17 cellular contexts compared by ENCODE assay signal in the genomic region with DNA sequence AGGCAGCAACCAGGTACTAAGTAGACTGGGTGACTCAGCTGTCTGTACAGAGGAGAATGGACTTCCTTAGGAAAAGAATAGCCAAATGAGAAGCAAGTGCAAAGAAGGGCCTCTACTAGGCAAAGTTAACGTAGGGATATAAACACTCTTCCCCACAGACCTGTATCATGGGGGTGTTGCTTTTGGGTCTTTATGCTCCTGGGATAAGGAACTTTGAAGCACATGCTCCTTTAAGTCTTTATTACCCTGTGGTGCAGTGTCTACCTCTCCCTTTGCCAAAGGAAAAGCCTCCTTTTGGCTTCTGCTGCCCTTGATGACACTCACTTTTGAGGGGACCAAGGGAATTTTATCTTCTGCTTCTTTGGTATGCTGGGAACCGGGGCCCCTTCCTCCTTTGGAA. TPM values are rescaled to one million over a fixed set of nuclear protein-coding genes. Genes with fewer than 3 reads are reported as not detected.
DNase-seq lines count a peak whose midpoint lies in the region; ATAC-seq and TF ChIP-seq lines count a peak whose summit lies in the region.
"Had no signal": no experiment of that assay in that cellular context is flagged by ENCODE, and none has a peak within 500 bp of the region (broad histone marks: within the 10 kb centered on the region; RNA-seq: fewer than 3 reads in every experiment).

No MANE protein-coding gene starts in this region.

- intact Hi-C loops in right cardiac atrium (cut with DNase I), result loop anchor here (5.0 to 10.0 kb wide), 4 partner anchors 40 to 63 kb away; a partner anchor contains a TSS
- intact Hi-C loops in heart left ventricle (cut with DNase I), result loop anchor here in 6 of 10 donors (5.0 to 10.0 kb wide), 4 partner anchors 40 to 147 kb away; a partner anchor contains a TSS

- no peak for TF ChIP-seq CTCF in cardiac muscle cell (IDR thresholded peaks at IDR 0.05; ENCODE audit: low read depth, low read length)
- no peak for TF ChIP-seq CTCF in VCaP (conservative IDR thresholded peaks at IDR 0.05)
- no peak for TF ChIP-seq CTCF in heart left ventricle (IDR thresholded peaks at IDR 0.05)

- H3K36me3 ChIP-seq in cardiac muscle cell, result peaks cover 11% of the 10 kb centered on the region
- peaks cover 30 to 42% of the 10 kb centered on the region in 2 experiments for H3K36me3 ChIP-seq in mesenchymal stem cell (ENCODE audit: control insufficient read depth in 1 of 2, insufficient read depth in 2 of 2, low read depth in 1 of 2, low read length in 2 of 2)
- peaks cover 0 to 49% (median 33%) of the 10 kb centered on the region in 9 donors for H3K36me3 ChIP-seq in heart left ventricle

- no peak overlapping the region for H3K9ac ChIP-seq in mesenchymal stem cell (ENCODE audit: low read length)

- H2BK120ac ChIP-seq in mesenchymal stem cell (ENCODE audit: low read depth, low read length), result no peak overlapping the region

- ATAC-seq in right cardiac atrium (no peak), GM21528 (IDR thresholded peaks at IDR 0.05; ENCODE audit: low FRiP score, unreplicated experiment) (no peak), heart left ventricle (no peak)
- ATAC-seq: activated CD8-positive, alpha-beta memory T cell treated with anti-CD3 and anti-CD28 coated beads, Interleukin-2, amount 10 ng/mL, durations not matched to agents 7 days and 5 days had no signal

- H2AK5ac ChIP-seq in mesenchymal stem cell (ENCODE audit: low read length, severe bottlenecking), result no peak overlapping the region

- H3K14ac ChIP-seq in mesenchymal stem cell (ENCODE audit: low read length in 2 of 2), result no peak overlapping the region

- H3K4me2 ChIP-seq in mesenchymal stem cell (ENCODE audit: low read length, poor library complexity, severe bottlenecking), result no peak overlapping the region

- H3K18ac ChIP-seq in mesenchymal stem cell (ENCODE audit: low read depth in 1 of 2, low read length in 2 of 2), result no peak overlapping the region

- no peak for TF ChIP-seq POLR2A in heart left ventricle (IDR thresholded peaks at IDR 0.05)

- H3K27ac ChIP-seq in cardiac muscle cell (peak overlapping the region; percentile 15), right cardiac atrium (ENCODE audit: low read length) (no peak overlapping the region), VCaP (0 out of 2 replicates have a peak overlapping the region, but pooled peaks have one; percentile 6), mesenchymal stem cell (ENCODE audit: low read length, poor library complexity, severe bottlenecking) (peak overlapping the region; percentile 18), heart left ventricle (peak overlapping the region in 1 of 12 donors; percentile 54)

- H2BK12ac ChIP-seq in mesenchymal stem cell (ENCODE audit: low read length in 2 of 2), result no peak overlapping the region

- no peak overlapping the region for H3K4ac ChIP-seq in mesenchymal stem cell (ENCODE audit: low read depth in 1 of 2, low read length in 2 of 2)

- no peak overlapping the region for H2BK5ac ChIP-seq in mesenchymal stem cell (ENCODE audit: low read depth, low read length, poor library complexity, severe bottlenecking)

- no peak overlapping the region for H4K8ac ChIP-seq in mesenchymal stem cell (ENCODE audit: low read length)

- peaks cover 19% of the 10 kb centered on the region for H3K79me1 ChIP-seq in mesenchymal stem cell (replicated peaks; ENCODE audit: low read length, poor library complexity, severe bottlenecking)

- no peak for DNase-seq in cardiac muscle cell (ENCODE audit: low read depth in 1 of 2, low spot score in 1 of 2)
- no peak for DNase-seq in right cardiac atrium
- no peak for DNase-seq in mesenchymal stem cell
- no peak for DNase-seq in NCI-H1694 treated with DMSO at 0.1 percent for 48 hours (lab: John Stamatoyannopoulos, UW)
- no peak for DNase-seq in activated CD4-positive, alpha-beta T cell treated with anti-CD3 and anti-CD28 coated beads for 1 hour
- no peak for DNase-seq in heart left ventricle
- DNase-seq: activated CD4-positive, CD25-positive, alpha-beta regulatory T cell; activated CD8-positive, alpha-beta memory T cell treated with anti-CD3 and anti-CD28 coated beads, Interleukin-2, amount 10 ng/mL, durations not matched to agents 7 days and 5 days; activated effector memory CD4-positive, alpha-beta T cell treated with Interleukin-2 at 50 U/mL for 16 hours; NCI-H1417 treated with DMSO at 0.1 percent for 48 hours; NCI-H69; stimulated activated CD8-positive, alpha-beta memory T cell treated with anti-CD3 and anti-CD28 coated beads, Interleukin-4, amount 100 ng/mL, for 48 hours had no signal

- no peak overlapping the region for H3K4me3 ChIP-seq in cardiac muscle cell
- H3K4me3 ChIP-seq in right cardiac atrium (ENCODE audit: low read length), result no peak overlapping the region
- H3K4me3 ChIP-seq in mesenchymal stem cell (ENCODE audit: insufficient read depth in 1 of 2, low read depth in 1 of 2, low read length in 2 of 2), result no peak overlapping the region
- H3K4me3 ChIP-seq in heart left ventricle, result no peak overlapping the region
- H3K4me3 ChIP-seq: esophagus muscularis mucosa had no signal

- WGBS in right cardiac atrium, result 79% methylated on average over 2 of the region's 2 CpGs
- 98% methylated on average over 2 of the region's 2 CpGs for WGBS in mesenchymal stem cell
- 89 to 97% (median 90%) methylated on average over 2 of the region's 2 CpGs for WGBS in heart left ventricle, 4 donors

- H4K91ac ChIP-seq in mesenchymal stem cell (ENCODE audit: low read length), result no peak overlapping the region

- no peak overlapping the region for H2AFZ ChIP-seq in mesenchymal stem cell (ENCODE audit: low read depth, low read length)

- H3K23ac ChIP-seq in mesenchymal stem cell (ENCODE audit: low read length in 2 of 2), result no peak overlapping the region

- H2BK15ac ChIP-seq in mesenchymal stem cell (ENCODE audit: low read depth, poor library complexity, severe bottlenecking), result no peak overlapping the region

- H3K27me3 ChIP-seq in cardiac muscle cell, result no peaks in the 10 kb centered on the region
- no peaks in the 10 kb centered on the region for H3K27me3 ChIP-seq in right cardiac atrium (ENCODE audit: control insufficient read depth, insufficient read depth)
- no peaks in the 10 kb centered on the region for H3K27me3 ChIP-seq in mesenchymal stem cell (ENCODE audit: control insufficient read depth in 1 of 2, insufficient read depth in 1 of 2, low read length in 2 of 2)
- no peaks in the 10 kb centered on the region for H3K27me3 ChIP-seq in heart left ventricle
- H3K27me3 ChIP-seq: esophagus muscularis mucosa, neutrophil had no signal

- H3K9me3 ChIP-seq in cardiac muscle cell (ENCODE audit: low read depth), result no peaks in the 10 kb centered on the region
- no peaks in the 10 kb centered on the region for H3K9me3 ChIP-seq in right cardiac atrium (ENCODE audit: control insufficient read depth, low read length)
- no peaks in the 10 kb centered on the region for H3K9me3 ChIP-seq in mesenchymal stem cell (ENCODE audit: control insufficient read depth, low read length)
- no peaks in the 10 kb centered on the region for H3K9me3 ChIP-seq in heart left ventricle
- H3K9me3 ChIP-seq: esophagus muscularis mucosa, neutrophil had no signal

- H3K4me1 ChIP-seq in cardiac muscle cell (ENCODE audit: low read depth) (peaks cover 9% of the 10 kb centered on the region), right cardiac atrium (ENCODE audit: control insufficient read depth, insufficient read depth, low read length) (peaks cover 3% of the 10 kb centered on the region), mesenchymal stem cell (ENCODE audit: control insufficient read depth, insufficient read depth, low read depth, low read length) (peaks cover 9% of the 10 kb centered on the region), heart left ventricle (peaks cover 0 to 29% (median 10%) of the 10 kb centered on the region in 12 donors)

RNA-seq across cellular contexts. Expression of a gene that starts 5.0 kb away (rescaled TPM):
- total RNA-seq in cardiac muscle cell, result 67.8 and 87.2 TPM in 2 replicates
- polyA plus RNA-seq in cardiac muscle cell, result 51.3 and 52.4 TPM in 2 replicates
- total RNA-seq in right cardiac atrium, result 10 to 100 TPM; 20.3 to 23.1 (median 21.6) TPM
- polyA plus RNA-seq in right cardiac atrium, result 13.7 TPM
- polyA plus RNA-seq in mesenchymal stem cell (2013, experiment 1 of 2), result 31.1 TPM
- 32.1 TPM for polyA plus RNA-seq in mesenchymal stem cell (2013, experiment 2 of 2)
- total RNA-seq in heart left ventricle, result 10 to 100 TPM; 14.0 to 49.3 (median 22.1) TPM
- polyA plus RNA-seq in heart left ventricle, result 10 to 100 TPM; 10.8 to 11.3 TPM

RNA-seq across cellular contexts. Expression of a gene that starts 14.8 kb away (rescaled TPM):
- total RNA-seq in cardiac muscle cell (35.7 and 53.5 TPM in 2 replicates), right cardiac atrium (10 to 100 TPM; 45.5 to 62.0 (median 52.0) TPM), heart left ventricle (10 to 100 TPM; 34.9 to 76.0 (median 49.8) TPM)
- polyA plus RNA-seq in cardiac muscle cell (46.0 and 62.6 TPM in 2 replicates), right cardiac atrium (31.0 TPM), heart left ventricle (10 to 100 TPM; 17.4 to 41.2 TPM)
- polyA plus RNA-seq in mesenchymal stem cell (2013, experiment 1 of 2), result 36.1 TPM
- 36.1 TPM for polyA plus RNA-seq in mesenchymal stem cell (2013, experiment 2 of 2)

RNA-seq across cellular contexts. Expression of a gene that starts 30.5 kb away (rescaled TPM):
- total RNA-seq in cardiac muscle cell (47.1 and 73.5 TPM in 2 replicates), right cardiac atrium (10 to 100 TPM; 31.1 to 65.9 (median 58.5) TPM), heart left ventricle (10 to 100 TPM; 27.6 to 97.8 (median 48.7) TPM)
- polyA plus RNA-seq in cardiac muscle cell (43.6 and 69.0 TPM in 2 replicates), right cardiac atrium (48.5 TPM), heart left ventricle (10 to 100 TPM; 14.3 to 37.9 TPM)
- 23.4 TPM for polyA plus RNA-seq in mesenchymal stem cell (2013, experiment 1 of 2)
- polyA plus RNA-seq in mesenchymal stem cell (2013, experiment 2 of 2), result 22.9 TPM
- total RNA-seq: activated CD8-positive, alpha-beta memory T cell treated with anti-CD3 and anti-CD28 coated beads, Interleukin-2, amount 10 ng/mL, durations not matched to agents 7 days and 5 days; T-helper 2 cell treated with Interferon-gamma antibody and Interleukin-4, amounts not matched to agents 100 ng/mL and 5 ng/mL, for 36 hours had no signal

RNA-seq across cellular contexts. Expression of a gene that starts 57.4 kb away (rescaled TPM):
- total RNA-seq in cardiac muscle cell, result 220 and 354 TPM in 2 replicates
- polyA plus RNA-seq in cardiac muscle cell, result 71.1 and 104 TPM in 2 replicates
- 100 to 1,000 TPM; 171 to 204 (median 188) TPM for total RNA-seq in right cardiac atrium
- 344 TPM for polyA plus RNA-seq in right cardiac atrium
- 383 TPM for polyA plus RNA-seq in mesenchymal stem cell (2013, experiment 1 of 2)
- 390 TPM for polyA plus RNA-seq in mesenchymal stem cell (2013, experiment 2 of 2)
- total RNA-seq in heart left ventricle, result 100 to 1,000 TPM; 173 to 237 (median 212) TPM
- polyA plus RNA-seq in heart left ventricle, result 100 to 1,000 TPM; 345 to 367 TPM

RNA-seq across cellular contexts. Expression of a gene that starts 59.9 kb away (rescaled TPM):
- 31.9 and 48.5 TPM in 2 replicates for total RNA-seq in cardiac muscle cell
- polyA plus RNA-seq in cardiac muscle cell, result 3.6 and 5.4 TPM in 2 replicates
- total RNA-seq in right cardiac atrium, result 10 to 100 TPM; 12.4 to 15.0 (median 13.2) TPM
- polyA plus RNA-seq in right cardiac atrium, result 8.6 TPM
- 10.8 TPM for polyA plus RNA-seq in mesenchymal stem cell (2013, experiment 1 of 2)
- polyA plus RNA-seq in mesenchymal stem cell (2013, experiment 2 of 2), result 10.8 TPM
- 10 to 100 TPM; 10.9 to 30.3 (median 14.3) TPM for total RNA-seq in heart left ventricle
- polyA plus RNA-seq in heart left ventricle, result 10 to 100 TPM in 1 of 2 donors, 1 to 10 TPM in 1; 6.9 to 11.1 TPM
